8 cellular contexts compared by ENCODE assay signal in genomic region chr1:63593887-63594617, GRCh38. TPM values are rescaled to one million over a fixed set of nuclear protein-coding genes. Genes with fewer than 3 reads are reported as not detected.
A peak's percentile ranks its signal among the peaks of the same experiment; 100 is the strongest.
DNase-seq lines count a peak whose midpoint lies in the region; TF ChIP-seq lines count a peak whose summit lies in the region.

No MANE protein-coding gene starts in this region.

- WGBS in smooth muscle cell (ENCODE audit: low lambda C conversion rate), result 4% methylated on average over 50 of the region's 55 CpGs

- in situ Hi-C loops in astrocyte of the spinal cord (cut with HindIII; ENCODE audit: low sequenced_read_pairs), result no loop called here

- no peak overlapping the region for H3K27ac ChIP-seq in iPS-20b (ENCODE audit: low read length)
- peak overlapping the region; percentile 23 for H3K27ac ChIP-seq in smooth muscle cell (ENCODE audit: low read depth)

- DNase-seq in H7, result peak; percentile 84
- peak; percentile 46 for DNase-seq in LoVo (ENCODE audit: low spot score)
- DNase-seq in T-helper 9 cell, result peak; percentile 57
- peak; percentile 25 for DNase-seq in astrocyte of the spinal cord (ENCODE audit: low read depth, low spot score)
- DNase-seq in smooth muscle cell (lab: John Stamatoyannopoulos, UW; ENCODE audit: unreplicated experiment), result peak; percentile 55
- no peak for DNase-seq in NCI-H1048 (lab: John Stamatoyannopoulos, UW)

- H3K36me3 ChIP-seq in H7 (replicated peaks; ENCODE audit: control insufficient read depth, insufficient read depth, low read length) (no peaks in the 10 kb centered on the region), iPS-20b (ENCODE audit: insufficient read depth, low read depth, low read length) (no peaks in the 10 kb centered on the region), smooth muscle cell (ENCODE audit: low read depth) (no peaks in the 10 kb centered on the region)

- TF ChIP-seq CTCF in astrocyte of the spinal cord (IDR thresholded peaks at IDR 0.05; ENCODE audit: low read depth, low read length), result no peak
- no peak for TF ChIP-seq CTCF in smooth muscle cell (IDR thresholded peaks at IDR 0.05; ENCODE audit: borderline replicate concordance, insufficient read depth, poor library complexity, severe bottlenecking)

- H3K9ac ChIP-seq in iPS-20b (ENCODE audit: low read depth, low read length), result peak overlapping the region; percentile 72; the same call in 1 of the 2 replicates
- peak overlapping the region; percentile 63 for H3K9ac ChIP-seq in smooth muscle cell (ENCODE audit: low read depth)

- H2AFZ ChIP-seq in smooth muscle cell (ENCODE audit: low read depth), result peak overlapping the region; percentile 100

- H3K27me3 ChIP-seq in H7 (ENCODE audit: control insufficient read depth, insufficient read depth, low read length) (no peaks in the 10 kb centered on the region), iPS-20b (ENCODE audit: insufficient read depth, low read length) (peaks cover 20% of the 10 kb centered on the region), smooth muscle cell (ENCODE audit: low read depth) (no peaks in the 10 kb centered on the region)

- H3K4me3 ChIP-seq in GM08714 (ENCODE audit: low read length) (peak overlapping the region; percentile 92), H7 (ENCODE audit: insufficient read depth, low read depth, low read length) (peak overlapping the region; percentile 97), astrocyte of the spinal cord (ENCODE audit: low read depth, low read length) (peak overlapping the region; percentile 71), iPS-20b (ENCODE audit: low read length) (peak overlapping the region; percentile 93), smooth muscle cell (peak overlapping the region; percentile 97)

- peaks cover 19% of the 10 kb centered on the region for H3K79me2 ChIP-seq in smooth muscle cell (ENCODE audit: low read depth)

- H3K4me2 ChIP-seq in smooth muscle cell, result peak overlapping the region; percentile 92

- H3K9me3 ChIP-seq in iPS-20b (ENCODE audit: insufficient read depth, low read depth, low read length) (no peaks in the 10 kb centered on the region), smooth muscle cell (replicated peaks; ENCODE audit: low read depth) (no peaks in the 10 kb centered on the region)

- no peaks in the 10 kb centered on the region for H3F3A ChIP-seq in smooth muscle cell (ENCODE audit: low read depth)

- H4K20me1 ChIP-seq in smooth muscle cell (ENCODE audit: low read depth), result peaks cover 26% of the 10 kb centered on the region

- 0 out of 2 replicates have a peak, but pooled peaks cover 5% of the 10 kb centered on the region for H3K4me1 ChIP-seq in iPS-20b (ENCODE audit: insufficient read depth, low read length)
- H3K4me1 ChIP-seq in smooth muscle cell (ENCODE audit: low read depth), result no peaks in the 10 kb centered on the region

RNA-seq across cellular contexts. Expression of gene PGM1, which starts 0.8 kb away (rescaled TPM):
- 170 and 234 TPM in 2 replicates for total RNA-seq in H7 (2014; rRNA removed; shearing (Covaris generic))
- 72.7 and 75.3 TPM in 2 replicates for total RNA-seq in smooth muscle cell
- 82.6 and 87.6 TPM in 2 replicates for polyA plus RNA-seq in smooth muscle cell
